8 cellular contexts compared by ENCODE assay signal in genomic region chr16:11629071-11630030, GRCh38. TPM values are rescaled to one million over a fixed set of nuclear protein-coding genes. Genes with fewer than 3 reads are reported as not detected.
DNase-seq lines count a peak whose midpoint lies in the region; ATAC-seq and TF ChIP-seq lines count a peak whose summit lies in the region.

No MANE protein-coding gene starts in this region.

- no peaks in the 10 kb centered on the region for H3K9me3 Mint-ChIP-seq in activated CD4-positive, alpha-beta T cell treated with anti-CD3 and anti-CD28 coated beads for 36 hours (ENCODE audit: low read depth)
- H3K9me3 Mint-ChIP-seq in activated naive CD4-positive, alpha-beta T cell treated with anti-CD3 and anti-CD28 coated beads, Interleukin-2, amount 50 U/mL, for 24 hours = no peaks in the 10 kb centered on the region

- H3K36me3 Mint-ChIP-seq in activated CD4-positive, alpha-beta T cell treated with anti-CD3 and anti-CD28 coated beads for 36 hours (ENCODE audit: low read depth) = no peaks in the 10 kb centered on the region
- H3K36me3 Mint-ChIP-seq in activated naive CD4-positive, alpha-beta T cell treated with anti-CD3 and anti-CD28 coated beads, Interleukin-2, amount 50 U/mL, for 24 hours = no peaks in the 10 kb centered on the region

- intact Hi-C loops in activated CD4-positive, alpha-beta T cell treated with anti-CD3 and anti-CD28 coated beads for 36 hours (cut with DNase I, micrococcal nuclease) = no loop called here
- intact Hi-C loops in transverse colon (cut with DNase I; ENCODE audit: low total_unique reads) = loop anchor here (5.0 kb wide), 1 partner anchor 42 kb away; the partner anchor contains the start of gene LITAF

- ATAC-seq in activated CD4-positive, alpha-beta T cell treated with anti-CD3 and anti-CD28 coated beads for 36 hours = peak; percentile 37
- peak; percentile 40 for ATAC-seq in left lobe of liver

- WGBS in transverse colon (ENCODE audit: low coverage in 1 of 2), 2 donors = 52 to 60% methylated on average over 1 to 23 of the region's 23 CpGs

- H3K4me1 Mint-ChIP-seq in activated CD4-positive, alpha-beta T cell treated with anti-CD3 and anti-CD28 coated beads for 36 hours = peaks cover 47% of the 10 kb centered on the region
- peaks cover 50% of the 10 kb centered on the region for H3K4me1 Mint-ChIP-seq in activated naive CD4-positive, alpha-beta T cell treated with anti-CD3 and anti-CD28 coated beads, Interleukin-2, amount 50 U/mL, for 24 hours

- DNase-seq in activated CD4-positive, alpha-beta T cell treated with anti-CD3 and anti-CD28 coated beads for 36 hours = no peak
- DNase-seq in activated CD4-positive, alpha-beta T cell treated with anti-CD3 and anti-CD28 coated beads, Interleukin-2, amount 50 U/mL, for 1 hour = no peak
- DNase-seq in left lobe of liver (ENCODE audit: low spot score) (no peak), transverse colon (no peak), DMS53 (lab: John Stamatoyannopoulos, UW) (no peak), NCI-H345 (lab: John Stamatoyannopoulos, UW) (no peak), SW480 (ENCODE audit: low spot score) (no peak)

- TF ChIP-seq EP300 in transverse colon (IDR thresholded peaks at IDR 0.05; ENCODE audit: low read depth) = no peak

- no peaks in the 10 kb centered on the region for H3K27me3 ChIP-seq in transverse colon

- TF ChIP-seq CTCF in transverse colon (IDR thresholded peaks at IDR 0.05) = no peak

- no peak overlapping the region for H3K4me3 ChIP-seq in transverse colon

- H3K9me3 ChIP-seq in transverse colon = no peaks in the 10 kb centered on the region

- H3K36me3 ChIP-seq in transverse colon = no peaks in the 10 kb centered on the region

- H3K4me1 ChIP-seq in transverse colon = peaks cover 0 to 27% (median 9%) of the 10 kb centered on the region in 4 donors

- no peak for TF ChIP-seq POLR2A in transverse colon (IDR thresholded peaks at IDR 0.05)

- H3K27me3 Mint-ChIP-seq in activated CD4-positive, alpha-beta T cell treated with anti-CD3 and anti-CD28 coated beads for 36 hours = no peaks in the 10 kb centered on the region
- no peaks in the 10 kb centered on the region for H3K27me3 Mint-ChIP-seq in activated naive CD4-positive, alpha-beta T cell treated with anti-CD3 and anti-CD28 coated beads, Interleukin-2, amount 50 U/mL, for 24 hours

- H3K27ac ChIP-seq in transverse colon = peak overlapping the region; percentile 38 to 68 (median 65)

- POLR2A ChIA-PET in activated CD4-positive, alpha-beta T cell treated with anti-CD3 and anti-CD28 coated beads for 36 hours (lab: Charles Lee) = no interaction called here

- in situ Hi-C loops in transverse colon (cut with MboI; ENCODE audit: low pct_ligation_motif_present in 1 of 4, low pct_unique_long_range_greater_than_20kb in 1 of 4, low sequenced_read_pairs in 3 of 4) = loop anchor here in 1 of 4 donors (25.0 kb wide), 1 partner anchor 217 kb away; no protein-coding TSS in a partner anchor

- no peak overlapping the region for H3K4me3 Mint-ChIP-seq in activated CD4-positive, alpha-beta T cell treated with anti-CD3 and anti-CD28 coated beads for 36 hours
- H3K4me3 Mint-ChIP-seq in activated naive CD4-positive, alpha-beta T cell treated with anti-CD3 and anti-CD28 coated beads, Interleukin-2, amount 50 U/mL, for 24 hours = no peak overlapping the region

- peak overlapping the region; percentile 4 for H3K27ac Mint-ChIP-seq in activated CD4-positive, alpha-beta T cell treated with anti-CD3 and anti-CD28 coated beads for 36 hours
- H3K27ac Mint-ChIP-seq in activated naive CD4-positive, alpha-beta T cell treated with anti-CD3 and anti-CD28 coated beads, Interleukin-2, amount 50 U/mL, for 24 hours = peak overlapping the region; percentile 0

- CTCF ChIA-PET in activated CD4-positive, alpha-beta T cell treated with anti-CD3 and anti-CD28 coated beads for 36 hours (lab: Charles Lee) = interaction anchor here (0.6 to 0.8 kb wide), 3 partner anchors 114 to 640 kb away, joined by 3 to 5 read pairs (median 4); no protein-coding TSS in a partner anchor

RNA-seq across cellular contexts. Expression of gene SNN, which starts 38.9 kb away (rescaled TPM):
- total RNA-seq in activated CD4-positive, alpha-beta T cell treated with anti-CD3 and anti-CD28 coated beads for 36 hours = 1 to 10 TPM; 6.0 to 7.2 TPM
- total RNA-seq in left lobe of liver (4.4 TPM), transverse colon (10 to 100 TPM in 2 of 4 donors, 1 to 10 TPM in 2; 4.9 to 12.3 (median 8.6) TPM)

RNA-seq across cellular contexts. Expression of gene LITAF, which starts 42.6 kb away (rescaled TPM):
- total RNA-seq in activated CD4-positive, alpha-beta T cell treated with anti-CD3 and anti-CD28 coated beads for 36 hours = 100 to 1,000 TPM in 1 of 2 experiments, 10 to 100 TPM in 1; 99.0 to 116 TPM
- total RNA-seq in left lobe of liver (47.0 TPM), transverse colon (100 to 1,000 TPM in 2 of 4 donors, 10 to 100 TPM in 2; 32.8 to 193 (median 101) TPM)
